Comparison of ENCODE assay signal across 14 cellular contexts in the genomic region with DNA sequence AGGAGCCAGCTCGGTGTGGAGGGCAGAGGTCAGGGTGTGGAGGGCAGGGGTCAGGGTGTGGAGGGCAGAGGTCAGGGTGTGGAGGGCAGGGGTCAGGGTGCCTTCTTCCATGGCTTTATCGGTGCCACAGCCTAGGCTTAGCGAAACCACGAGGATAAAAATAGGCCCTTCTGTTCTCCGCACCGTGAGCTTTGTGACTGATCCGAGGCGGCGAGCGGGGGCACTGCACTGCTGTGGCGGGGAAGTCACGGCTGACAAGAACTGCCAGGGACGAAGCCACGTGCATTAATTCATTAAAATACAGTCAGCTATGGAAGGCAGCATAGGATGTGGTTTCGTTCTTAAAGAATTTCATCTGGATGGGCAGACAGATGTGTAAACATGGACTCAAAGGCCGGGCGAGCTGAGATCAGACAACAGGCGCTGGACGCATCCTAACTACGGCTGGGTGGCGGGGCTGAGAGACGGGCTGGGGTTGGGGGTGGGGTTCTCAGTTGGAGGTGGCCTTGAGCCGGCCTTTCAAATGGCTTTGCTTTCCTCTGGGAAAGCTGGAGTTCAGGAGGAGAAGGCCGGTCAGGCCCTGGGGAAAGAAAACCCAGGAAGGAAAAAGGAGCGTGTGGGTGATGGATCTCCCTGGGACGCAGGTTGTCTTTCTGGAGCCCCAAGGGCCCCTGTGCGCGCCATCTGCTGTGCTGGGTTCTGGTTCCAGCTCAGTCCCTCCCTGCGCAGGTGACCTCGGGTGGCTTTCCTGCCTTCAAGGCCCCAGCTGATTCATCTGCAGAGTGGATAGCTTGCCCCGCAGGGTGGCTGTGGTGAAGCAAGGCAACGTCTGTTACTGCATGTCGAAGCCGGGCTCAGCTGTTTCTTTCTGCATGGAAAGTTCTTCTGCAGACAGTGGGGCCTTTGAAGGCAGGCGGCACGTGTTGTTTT. TPM values are rescaled to one million over a fixed set of nuclear protein-coding genes. Genes with fewer than 3 reads are reported as not detected.
DNase-seq lines count a peak whose midpoint lies in the region; ATAC-seq, FAIRE-seq and TF ChIP-seq lines count a peak whose summit lies in the region.
"Had no signal": no experiment of that assay in that cellular context is flagged by ENCODE, and none has a peak within 500 bp of the region (broad histone marks: within the 10 kb centered on the region; RNA-seq: fewer than 3 reads in every experiment).

No MANE protein-coding gene starts in this region.

- H3K9me3 Mint-ChIP-seq in activated naive CD8-positive, alpha-beta T cell treated with anti-CD3 and anti-CD28 coated beads for 36 hours = no peaks in the 10 kb centered on the region
- H3K9me3 Mint-ChIP-seq: central memory CD8-positive, alpha-beta T cell; mesothelial cell of epicardium had no signal

- H3K79me1 ChIP-seq in H1 (ENCODE audit: low read depth, low read length) = no peaks in the 10 kb centered on the region

- peak overlapping the region; percentile 17 for H4K8ac ChIP-seq in H1 (ENCODE audit: extremely low read depth, insufficient read depth, low read length)

- H3K9me3 ChIP-seq in NT2/D1 (ENCODE audit: insufficient read depth, low read length) = no peaks in the 10 kb centered on the region
- H3K9me3 ChIP-seq in H1 (ENCODE audit: insufficient read depth in 2 of 2, low read depth in 1 of 2, low read length in 1 of 2) = no peaks in the 10 kb centered on the region; a peak in 1 of 4 replicates
- H3K9me3 ChIP-seq in ovary = no peaks in the 10 kb centered on the region
- H3K9me3 ChIP-seq in HAP-1 = no peaks in the 10 kb centered on the region
- H3K9me3 ChIP-seq: gastroesophageal sphincter had no signal

- no peaks in the 10 kb centered on the region for H3K23me2 ChIP-seq in H1 (ENCODE audit: low read depth, low read length)

- H3K27ac ChIP-seq in H1 (ENCODE audit: low read depth, low read length) = no peak overlapping the region
- peak overlapping the region in 1 of 2 donors; percentile 8 for H3K27ac ChIP-seq in ovary
- H3K27ac ChIP-seq: gastroesophageal sphincter had no signal

- TF ChIP-seq CTCF in GM13976 (IDR thresholded peaks at IDR 0.05; ENCODE audit: borderline replicate concordance, control extremely low read depth, extremely low read depth, insufficient read depth, missing control alignments) (peak; percentile 24), H1 (IDR thresholded peaks at IDR 0.05; ENCODE audit: control extremely low read depth in 1 of 3, insufficient read depth in 1 of 3, low read depth in 1 of 3, low read length in 3 of 3) (no peak), ovary (IDR thresholded peaks at IDR 0.05) (no peak)

- no peaks in the 10 kb centered on the region for H4K20me1 ChIP-seq in H1 (replicated peaks in 1 of 2; ENCODE audit: control insufficient read depth in 1 of 2, insufficient read depth in 2 of 2, low read length in 2 of 2)

- H3K14ac ChIP-seq in H1 (ENCODE audit: insufficient read length) = no peak overlapping the region

- no peaks in the 10 kb centered on the region for H3K79me2 ChIP-seq in H1 (ENCODE audit: control insufficient read depth in 1 of 2, insufficient read depth in 2 of 2, low read length in 2 of 2)

- H3K27me3 ChIP-seq in NT2/D1 (ENCODE audit: insufficient read depth, insufficient read length) = no peaks in the 10 kb centered on the region
- peaks cover 0 to 2% (median 0%) of the 10 kb centered on the region in 4 experiments; a peak in 1 of 7 replicates for H3K27me3 ChIP-seq in H1 (replicated peaks in 1 of 4; ENCODE audit: control insufficient read depth in 3 of 4, extremely low read depth in 1 of 4, insufficient read depth in 3 of 4, low read length in 3 of 4)
- no peaks in the 10 kb centered on the region for H3K27me3 ChIP-seq in ovary
- H3K27me3 ChIP-seq in HAP-1 (ENCODE audit: low read depth) = no peaks in the 10 kb centered on the region
- H3K27me3 ChIP-seq: gastroesophageal sphincter had no signal

- H3K4me2 ChIP-seq in H1 (ENCODE audit: insufficient read depth in 1 of 2, low read depth in 2 of 2, low read length in 2 of 2) = peak overlapping the region in 1 of 2 experiments; percentile 4; a peak in 1 of 4 replicates

- no peak overlapping the region for H3K4ac ChIP-seq in H1 (replicated peaks; ENCODE audit: insufficient read length, low read depth, low read length)

- no peak overlapping the region for H3K56ac ChIP-seq in H1 (replicated peaks; ENCODE audit: insufficient read length, low read depth, low read length)

- no peak for DNase-seq in GM13976 (ENCODE audit: low spot score)
- no peak for DNase-seq in NT2/D1 (ENCODE audit: low read depth, low spot score)
- no peak for DNase-seq in H1 (ENCODE audit: low read depth in 1 of 2, low spot score in 2 of 2)
- DNase-seq in ovary = peak in 4 of 5 donors; percentile 50 to 70 (median 62)
- DNase-seq in activated naive CD8-positive, alpha-beta T cell treated with anti-CD3 and anti-CD28 coated beads for 36 hours = no peak
- no peak for DNase-seq in HAP-1 (ENCODE audit: low spot score in 2 of 2)
- DNase-seq in NOMO-1 treated with dmso at 0.1 percent for 144 hours (lab: John Stamatoyannopoulos, UW; ENCODE audit: unreplicated experiment) = no peak
- DNase-seq: NCI-H2029 treated with DMSO at 0.1 percent for 48 hours; stimulated activated CD4-positive, alpha-beta T cell treated with anti-CD3 and anti-CD28 coated beads, Interleukin-15, amount 100 ng/mL, for 24 hours had no signal

- no peak overlapping the region for H4K5ac ChIP-seq in H1 (ENCODE audit: insufficient read length, low read depth, low read length)

- H3K23ac ChIP-seq in H1 (ENCODE audit: insufficient read length) = no peak overlapping the region

- intact Hi-C loops in ovary (cut with DNase I) = loop anchor here in 1 of 4 donors (10.0 kb wide), 1 partner anchor 232 kb away; no protein-coding TSS in a partner anchor

- no peaks in the 10 kb centered on the region for H3K27me3 Mint-ChIP-seq in activated naive CD8-positive, alpha-beta T cell treated with anti-CD3 and anti-CD28 coated beads for 36 hours
- H3K27me3 Mint-ChIP-seq: central memory CD8-positive, alpha-beta T cell had no signal

- H3K4me1 ChIP-seq in NT2/D1 (ENCODE audit: insufficient read depth, insufficient read length) (peaks cover 21% of the 10 kb centered on the region), H1 (replicated peaks in 1 of 4; ENCODE audit: control insufficient read depth in 3 of 4, insufficient read depth in 4 of 4, low read length in 3 of 4) (peaks cover 5 to 19% (median 9%) of the 10 kb centered on the region in 4 experiments; a peak in 6 of 7 replicates), ovary (ENCODE audit: insufficient read depth) (peaks cover 17% of the 10 kb centered on the region), HAP-1 (no peaks in the 10 kb centered on the region)

- H3K4me1 Mint-ChIP-seq in activated naive CD8-positive, alpha-beta T cell treated with anti-CD3 and anti-CD28 coated beads for 36 hours = peaks cover 3% of the 10 kb centered on the region

- FAIRE-seq in H1 (lab: Jason Lieb, UNC) = no peak

- H3K36me3 ChIP-seq in NT2/D1 (ENCODE audit: insufficient read depth, insufficient read length, low read length) = no peaks in the 10 kb centered on the region
- no peaks in the 10 kb centered on the region for H3K36me3 ChIP-seq in H1 (ENCODE audit: control insufficient read depth in 2 of 4, insufficient read depth in 4 of 4, low read length in 3 of 4)
- no peaks in the 10 kb centered on the region for H3K36me3 ChIP-seq in ovary
- H3K36me3 ChIP-seq in HAP-1 (replicated peaks) = no peaks in the 10 kb centered on the region
- H3K36me3 ChIP-seq: gastroesophageal sphincter had no signal

- no peaks in the 10 kb centered on the region for H3K36me3 Mint-ChIP-seq in activated naive CD8-positive, alpha-beta T cell treated with anti-CD3 and anti-CD28 coated beads for 36 hours
- H3K36me3 Mint-ChIP-seq: mesothelial cell of epicardium had no signal

- no peak for TF ChIP-seq RAD21 in H1 (IDR thresholded peaks at IDR 0.05 in 1 of 2, conservative IDR thresholded peaks at IDR 0.05 in 1 of 2; ENCODE audit: low read depth in 2 of 2, low read length in 2 of 2)

- 0 out of 2 replicates have a peak overlapping the region, but pooled peaks have one; percentile 55 for H2BK20ac ChIP-seq in H1 (ENCODE audit: low read length)

- peak overlapping the region; percentile 88; the same call in 1 of the 2 replicates for H2AFZ ChIP-seq in H1 (ENCODE audit: low read length)

- H4K91ac ChIP-seq in H1 (replicated peaks; ENCODE audit: insufficient read length, low read length) = no peak overlapping the region

- H2BK12ac ChIP-seq in H1 (ENCODE audit: low read depth, low read length) = peak overlapping the region; percentile 28; the same call in 1 of the 2 replicates

- no peak for TF ChIP-seq EP300 in H1 (IDR thresholded peaks at IDR 0.05; ENCODE audit: borderline replicate concordance in 1 of 2, low read depth in 2 of 2, low read length in 2 of 2)
- TF ChIP-seq EP300 in ovary (IDR thresholded peaks at IDR 0.05) = no peak

- H3K4me3 Mint-ChIP-seq in activated naive CD8-positive, alpha-beta T cell treated with anti-CD3 and anti-CD28 coated beads for 36 hours = no peak overlapping the region
- H3K4me3 Mint-ChIP-seq: central memory CD8-positive, alpha-beta T cell; mesothelial cell of epicardium had no signal

- no peak overlapping the region; the same call in 1 of the 2 replicates for H2BK5ac ChIP-seq in H1 (ENCODE audit: low read depth, low read length)

- no peak overlapping the region for H2BK120ac ChIP-seq in H1 (replicated peaks; ENCODE audit: low read depth, low read length)

- in situ Hi-C loops in GM13976 (cut with MboI; ENCODE audit: low sequenced_read_pairs, unreplicated experiment) (no loop called here), HAP-1 (cut with MboI; ENCODE audit: low sequenced_read_pairs) (loop anchor here (25.0 kb wide), 1 partner anchor 1545 kb away; no protein-coding TSS in a partner anchor)

- peak overlapping the region; percentile 53; the same call in 1 of the 2 replicates for H3K18ac ChIP-seq in H1 (ENCODE audit: extremely low read depth, low read length)

- H2AK5ac ChIP-seq in H1 (ENCODE audit: low read depth, low read length) = no peak overlapping the region

- H3K4me3 ChIP-seq in NT2/D1 (ENCODE audit: insufficient read length, low read depth) (no peak overlapping the region), H1 (ENCODE audit: extremely low read depth in 1 of 4, insufficient read depth in 2 of 4, low read depth in 3 of 4, low read length in 4 of 4) (no peak overlapping the region), ovary (no peak overlapping the region), HAP-1 (no peak overlapping the region)
- H3K4me3 ChIP-seq: gastroesophageal sphincter had no signal

- TF ChIP-seq POLR2A in H1 (IDR thresholded peaks at IDR 0.05; ENCODE audit: control extremely low read depth in 1 of 2, low read depth in 2 of 2, low read length in 2 of 2) (no peak), ovary (IDR thresholded peaks at IDR 0.05) (no peak)

- H3K9ac ChIP-seq in NT2/D1 (ENCODE audit: insufficient read length, low read depth) (peak overlapping the region; percentile 32), H1 (replicated peaks in 1 of 4; ENCODE audit: extremely low read depth in 1 of 4, low read depth in 3 of 4, low read length in 3 of 4) (no peak overlapping the region)

- POLR2A ChIA-PET in H1 (lab: Charles Lee; ENCODE audit: partially characterized antibody) = interaction anchor here (0.6 to 1.5 kb wide), 2 partner anchors 80 to 99 kb away, joined by 3 to 5 read pairs; no protein-coding TSS in a partner anchor

- no peak overlapping the region for H3K27ac Mint-ChIP-seq in activated naive CD8-positive, alpha-beta T cell treated with anti-CD3 and anti-CD28 coated beads for 36 hours

- CTCF ChIA-PET in H1 (lab: Charles Lee; ENCODE audit: partially characterized antibody) = interaction anchor here (0.9 to 1.8 kb wide), 7 partner anchors 8 to 193 kb away, joined by 3 to 5 read pairs (median 3); no protein-coding TSS in a partner anchor

- WGBS in H1 (ENCODE audit: extremely low coverage in 1 of 2, insufficient coverage in 1 of 2, insufficient read length in 1 of 2, insufficient replicate concordance in 2 of 2, low coverage in 1 of 2, low lambda C conversion rate in 2 of 2, missing lambda C conversion rate in 1 of 2), 2 experiments = 84% methylated on average over 35 of the region's 36 CpGs; no CpG with 5 or more reads in 1 of the 2 experiments
- WGBS in ovary, 3 donors = 23 to 57% (median 40%) methylated on average over 36 of the region's 36 CpGs

- H2BK15ac ChIP-seq in H1 (ENCODE audit: low read length) = no peak overlapping the region

- ATAC-seq in GM19467 (IDR thresholded peaks at IDR 0.05; ENCODE audit: unreplicated experiment) = no peak
- ATAC-seq: gastroesophageal sphincter had no signal

RNA-seq across cellular contexts. Expression of a gene that starts 1.0 kb away (rescaled TPM):
- not detected in 2 replicates for total RNA-seq in H1 (2021; fragmentation: NEBNext Ultra II Directional; extraction: Animal tissue kit (Norgen Biotek cat#: 25700))
- polyA plus RNA-seq in H1 (2011; rRNA removed) (not detected in 2 replicates), ovary (1 to 10 TPM; 1.0 to 1.2 TPM)
- not detected for polyA plus RNA-seq in H1 (2011; cell fraction: cytosol; rRNA removed)
- polyA plus RNA-seq in H1 (2011; cell fraction: nucleus; rRNA removed) = not detected
- polyA plus RNA-seq in H1 (2012, experiment 1 of 2) = not detected in 4 replicates
- polyA plus RNA-seq in H1 (2012, experiment 2 of 2) = not detected
- not detected for polyA plus RNA-seq in H1 (2013, experiment 1 of 2)
- polyA plus RNA-seq in H1 (2013, experiment 2 of 2) = not detected
- polyA minus RNA-seq in H1 (2011; rRNA and poly(A)+ RNA removed) = not detected in 2 replicates
- polyA minus RNA-seq in H1 (2011; cell fraction: cytosol; rRNA and poly(A)+ RNA removed) = not detected
- polyA minus RNA-seq in H1 (2011; cell fraction: nucleus; rRNA and poly(A)+ RNA removed) = not detected
- under 1 TPM in 2 of 7 donors, not detected in 5; 0.20 to 0.50 TPM for total RNA-seq in ovary
- total RNA-seq in activated naive CD8-positive, alpha-beta T cell treated with anti-CD3 and anti-CD28 coated beads for 36 hours = not detected
- total RNA-seq: gastroesophageal sphincter, mesothelial cell of epicardium had no signal

RNA-seq across cellular contexts. Expression of a gene that starts 46.3 kb away (rescaled TPM):
- not detected in 2 replicates for total RNA-seq in H1 (2021; fragmentation: NEBNext Ultra II Directional; extraction: Animal tissue kit (Norgen Biotek cat#: 25700))
- polyA plus RNA-seq in H1 (2011; rRNA removed) (0.50 and 0.91 TPM in 2 replicates), ovary (under 1 TPM in 1 of 2 donors, not detected in 1; 0.42 TPM)
- 0.52 TPM for polyA plus RNA-seq in H1 (2011; cell fraction: cytosol; rRNA removed)
- polyA plus RNA-seq in H1 (2011; cell fraction: nucleus; rRNA removed) = 2.6 TPM
- polyA plus RNA-seq in H1 (2012, experiment 1 of 2) = 0.40 to 0.93 TPM (median 0.68 TPM) in 4 replicates
- not detected for polyA plus RNA-seq in H1 (2012, experiment 2 of 2)
- 0.04 TPM for polyA plus RNA-seq in H1 (2013, experiment 1 of 2)
- 0.09 TPM for polyA plus RNA-seq in H1 (2013, experiment 2 of 2)
- not detected in 2 replicates for polyA minus RNA-seq in H1 (2011; rRNA and poly(A)+ RNA removed)
- polyA minus RNA-seq in H1 (2011; cell fraction: cytosol; rRNA and poly(A)+ RNA removed) = not detected
- polyA minus RNA-seq in H1 (2011; cell fraction: nucleus; rRNA and poly(A)+ RNA removed) = 3.4 TPM
- total RNA-seq in ovary = under 1 TPM in 2 of 7 donors, not detected in 5; 0.11 to 0.95 TPM
- not detected for total RNA-seq in activated naive CD8-positive, alpha-beta T cell treated with anti-CD3 and anti-CD28 coated beads for 36 hours
- total RNA-seq: Daoy, mesothelial cell of epicardium had no signal

Comparison
In these comparisons a context has a peak if more than half of its experiments do, and no peak if none do; other contexts are left out.
1. DNase-seq: peak in ovary (4 of 5); none in GM13976 (single experiment), NT2/D1 (single experiment), H1 (0 of 2), activated naive CD8-positive, alpha-beta T cell treated with anti-CD3 and anti-CD28 coated beads for 36 hours (single experiment), HAP-1 (0 of 2) and NOMO-1 treated with dmso at 0.1 percent for 144 hours (single experiment).